Comparison of ENCODE assay signal across 10 cellular contexts in genomic region chr19:45771331-45771933, GRCh38. TPM values are rescaled to one million over a fixed set of nuclear protein-coding genes. Genes with fewer than 3 reads are reported as not detected.
DNase-seq lines count a peak whose midpoint lies in the region; ATAC-seq and TF ChIP-seq lines count a peak whose summit lies in the region.
"Had no signal": no experiment of that assay in that cellular context is flagged by ENCODE, and none has a peak within 500 bp of the region (broad histone marks: within the 10 kb centered on the region; RNA-seq: fewer than 3 reads in every experiment).

No MANE protein-coding gene starts in this region.

- in situ Hi-C loops in HAP-1 (cut with MboI; ENCODE audit: low sequenced_read_pairs) = no loop called here

- peak overlapping the region; percentile 86 to 91 for H3K4me3 Mint-ChIP-seq in effector memory CD8-positive, alpha-beta T cell
- peak overlapping the region in 8 of 10 donors; percentile 42 to 86 (median 56) for H3K4me3 Mint-ChIP-seq in naive thymus-derived CD8-positive, alpha-beta T cell

- POLR2A ChIA-PET in naive thymus-derived CD8-positive, alpha-beta T cell (lab: Charles Lee) = interaction anchor here (1.3 to 4.8 kb wide), 2 partner anchors 21 to 28 kb away, joined by 6 to 60 read pairs; partner anchors contain the start of gene DMWD

- no peaks in the 10 kb centered on the region for H3K27me3 ChIP-seq in cardiac muscle cell
- H3K27me3 ChIP-seq in HAP-1 (ENCODE audit: low read depth) = no peaks in the 10 kb centered on the region
- H3K27me3 ChIP-seq: SJCRH30 had no signal

- no peak for ATAC-seq in effector memory CD8-positive, alpha-beta T cell (replicated peaks)
- ATAC-seq in naive thymus-derived CD8-positive, alpha-beta T cell = no peak

- H3K27ac Mint-ChIP-seq in effector memory CD8-positive, alpha-beta T cell = peak overlapping the region; percentile 13 to 88
- peak overlapping the region in 4 of 10 donors; percentile 1 to 72 (median 39) for H3K27ac Mint-ChIP-seq in naive thymus-derived CD8-positive, alpha-beta T cell

- H3K9me3 ChIP-seq in cardiac muscle cell (ENCODE audit: low read depth) (no peaks in the 10 kb centered on the region), HAP-1 (no peaks in the 10 kb centered on the region)
- H3K9me3 ChIP-seq: SJCRH30 had no signal

- H3K9me3 Mint-ChIP-seq in effector memory CD8-positive, alpha-beta T cell = no peaks in the 10 kb centered on the region
- no peaks in the 10 kb centered on the region for H3K9me3 Mint-ChIP-seq in naive thymus-derived CD8-positive, alpha-beta T cell

- peaks cover 0 to 10% of the 10 kb centered on the region in 2 donors for H3K27me3 Mint-ChIP-seq in effector memory CD8-positive, alpha-beta T cell
- peaks cover 0 to 13% (median 0%) of the 10 kb centered on the region in 5 donors for H3K27me3 Mint-ChIP-seq in naive thymus-derived CD8-positive, alpha-beta T cell

- no peak for TF ChIP-seq CTCF in cardiac muscle cell (IDR thresholded peaks at IDR 0.05; ENCODE audit: low read depth, low read length)

- H3K36me3 ChIP-seq in cardiac muscle cell (peaks cover 22% of the 10 kb centered on the region), HAP-1 (replicated peaks) (no peaks in the 10 kb centered on the region; the same call in none of the 2 replicates)

- peaks cover 14 to 24% of the 10 kb centered on the region in 2 donors for H3K4me1 Mint-ChIP-seq in effector memory CD8-positive, alpha-beta T cell (ENCODE audit: low read depth in 2 of 2)
- peaks cover 7 to 33% (median 13%) of the 10 kb centered on the region in 4 donors for H3K4me1 Mint-ChIP-seq in naive thymus-derived CD8-positive, alpha-beta T cell

- no peak overlapping the region for H3K4me3 ChIP-seq in cardiac muscle cell
- no peak overlapping the region for H3K4me3 ChIP-seq in HAP-1
- H3K4me3 ChIP-seq: lung, SJCRH30 had no signal

- intact Hi-C loops in cardiac septum (cut with DNase I) = no loop called here

- H3K36me3 Mint-ChIP-seq in effector memory CD8-positive, alpha-beta T cell (ENCODE audit: insufficient read depth) = peaks cover 24% of the 10 kb centered on the region
- H3K36me3 Mint-ChIP-seq in naive thymus-derived CD8-positive, alpha-beta T cell = peaks cover 0 to 4% (median 0%) of the 10 kb centered on the region in 3 donors

- DNase-seq in cardiac muscle cell (ENCODE audit: low read depth in 1 of 2, low spot score in 1 of 2) (no peak), cardiac septum (ENCODE audit: low spot score) (no peak), NCI-H1048 (lab: John Stamatoyannopoulos, UW) (no peak), HAP-1 (ENCODE audit: low spot score in 2 of 2) (no peak), cerebellar cortex (ENCODE audit: low spot score) (no peak)
- no peak for DNase-seq in effector memory CD8-positive, alpha-beta T cell
- DNase-seq in naive thymus-derived CD8-positive, alpha-beta T cell = no peak
- DNase-seq in stimulated activated CD4-positive, alpha-beta T cell treated with anti-CD3 and anti-CD28 coated beads, Interleukin-2, amount 100 ng/mL, for 24 hours = no peak

- H3K4me1 ChIP-seq in cardiac muscle cell (ENCODE audit: low read depth) = peaks cover 9% of the 10 kb centered on the region
- peaks cover 10% of the 10 kb centered on the region for H3K4me1 ChIP-seq in HAP-1

- H3K27ac ChIP-seq in cardiac muscle cell = peak overlapping the region; percentile 81
- H3K27ac ChIP-seq: SJCRH30 had no signal

RNA-seq across cellular contexts. Expression of gene SIX5, which starts 2.4 kb away (rescaled TPM):
- 78.8 and 88.2 TPM in 2 replicates for total RNA-seq in cardiac muscle cell
- polyA plus RNA-seq in cardiac muscle cell = 40.4 and 41.1 TPM in 2 replicates
- 20.7 TPM for total RNA-seq in cardiac septum
- total RNA-seq in naive thymus-derived CD8-positive, alpha-beta T cell = 1 to 10 TPM; 1.4 to 1.8 TPM
- under 1 TPM; 0.08 to 0.11 (median 0.09) TPM for polyA plus RNA-seq in naive thymus-derived CD8-positive, alpha-beta T cell

RNA-seq across cellular contexts. Expression of gene DMPK, which starts 10.9 kb away (rescaled TPM):
- 92.7 and 142 TPM in 2 replicates for total RNA-seq in cardiac muscle cell
- 94.9 and 98.7 TPM in 2 replicates for polyA plus RNA-seq in cardiac muscle cell
- total RNA-seq in cardiac septum = 441 TPM
- total RNA-seq in naive thymus-derived CD8-positive, alpha-beta T cell = 10 to 100 TPM; 44.2 to 44.3 TPM
- polyA plus RNA-seq in naive thymus-derived CD8-positive, alpha-beta T cell = under 1 TPM; 0.60 to 0.99 (median 0.81) TPM

RNA-seq across cellular contexts. Expression of gene DMWD, which starts 21.2 kb away (rescaled TPM):
- total RNA-seq in cardiac muscle cell = 65.1 and 112 TPM in 2 replicates
- polyA plus RNA-seq in cardiac muscle cell = 138 and 163 TPM in 2 replicates
- 120 TPM for total RNA-seq in cardiac septum
- total RNA-seq in naive thymus-derived CD8-positive, alpha-beta T cell = 10 to 100 TPM; 49.5 to 54.1 TPM
- polyA plus RNA-seq in naive thymus-derived CD8-positive, alpha-beta T cell = 10 to 100 TPM in 2 of 3 donors, 1 to 10 TPM in 1; 8.0 to 16.5 (median 11.9) TPM

RNA-seq across cellular contexts. Expression of gene MEIOSIN, which starts 38.2 kb away (rescaled TPM):
- 0.11 and 0.33 TPM in 2 replicates for total RNA-seq in cardiac muscle cell
- 0.07 and 0.18 TPM in 2 replicates for polyA plus RNA-seq in cardiac muscle cell
- not detected for total RNA-seq in cardiac septum
- total RNA-seq in naive thymus-derived CD8-positive, alpha-beta T cell = not detected
- polyA plus RNA-seq in naive thymus-derived CD8-positive, alpha-beta T cell = not detected
- total RNA-seq: lung, SJCRH30 had no signal
- polyA plus RNA-seq: lung had no signal

RNA-seq across cellular contexts. Expression of gene FBXO46, which starts 40.7 kb away (rescaled TPM):
- total RNA-seq in cardiac muscle cell (34.8 and 48.2 TPM in 2 replicates), cardiac septum (8.2 TPM)
- 39.3 and 42.5 TPM in 2 replicates for polyA plus RNA-seq in cardiac muscle cell
- 10 to 100 TPM; 35.3 to 42.3 TPM for total RNA-seq in naive thymus-derived CD8-positive, alpha-beta T cell
- polyA plus RNA-seq in naive thymus-derived CD8-positive, alpha-beta T cell = 10 to 100 TPM; 12.4 to 15.2 (median 12.5) TPM
